1 cellular context compared by ENCODE assay signal in the genomic region with DNA sequence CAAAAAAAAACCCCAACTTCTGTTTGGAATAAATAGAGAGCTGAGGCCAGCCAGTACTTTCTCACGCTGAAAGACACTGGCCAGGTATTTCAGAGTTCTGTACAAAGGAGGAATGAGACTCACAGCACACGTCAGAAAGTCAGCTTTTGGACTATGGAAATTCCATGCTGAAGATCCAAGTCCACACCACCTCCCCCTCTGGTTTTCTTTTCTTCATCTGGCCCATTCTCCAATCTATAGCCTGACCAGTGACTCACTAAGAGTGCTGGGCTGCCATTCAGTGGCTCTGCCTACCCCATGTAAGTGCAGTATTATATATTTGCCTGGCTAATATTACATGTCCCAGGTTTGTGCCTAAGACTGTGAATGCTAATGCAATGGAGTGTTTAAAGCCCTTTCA.
TF ChIP-seq lines count a peak whose summit lies in the region.

No MANE protein-coding gene starts in this region.

TF ChIP-seq in HepG2, 621 proteins besides CTCF, POLR2A, EP300 and RAD21:
- TF ChIP-seq, protein P1, sequence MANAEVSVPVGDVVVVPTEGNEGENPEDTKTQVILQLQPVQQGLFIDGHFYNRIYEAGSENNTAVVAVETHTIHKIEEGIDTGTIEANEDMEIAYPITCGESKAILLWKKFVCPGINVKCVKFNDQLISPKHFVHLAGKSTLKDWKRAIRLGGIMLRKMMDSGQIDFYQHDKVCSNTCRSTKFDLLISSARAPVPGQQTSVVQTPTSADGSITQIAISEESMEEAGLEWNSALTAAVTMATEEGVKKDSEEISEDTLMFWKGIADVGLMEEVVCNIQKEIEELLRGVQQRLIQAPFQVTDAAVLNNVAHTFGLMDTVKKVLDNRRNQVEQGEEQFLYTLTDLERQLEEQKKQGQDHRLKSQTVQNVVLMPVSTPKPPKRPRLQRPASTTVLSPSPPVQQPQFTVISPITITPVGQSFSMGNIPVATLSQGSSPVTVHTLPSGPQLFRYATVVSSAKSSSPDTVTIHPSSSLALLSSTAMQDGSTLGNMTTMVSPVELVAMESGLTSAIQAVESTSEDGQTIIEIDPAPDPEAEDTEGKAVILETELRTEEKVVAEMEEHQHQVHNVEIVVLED (CRISPR knock-in tag; IDR thresholded peaks at IDR 0.05; ENCODE audit: borderline replicate concordance): no peak
- TF ChIP-seq ZNF530 (CRISPR knock-in tag; IDR thresholded peaks at IDR 0.05; ENCODE audit: low read depth): no peak
- no peak for TF ChIP-seq FOXJ3 (CRISPR knock-in tag; IDR thresholded peaks at IDR 0.05; ENCODE audit: borderline replicate concordance)
- TF ChIP-seq, protein P2, sequence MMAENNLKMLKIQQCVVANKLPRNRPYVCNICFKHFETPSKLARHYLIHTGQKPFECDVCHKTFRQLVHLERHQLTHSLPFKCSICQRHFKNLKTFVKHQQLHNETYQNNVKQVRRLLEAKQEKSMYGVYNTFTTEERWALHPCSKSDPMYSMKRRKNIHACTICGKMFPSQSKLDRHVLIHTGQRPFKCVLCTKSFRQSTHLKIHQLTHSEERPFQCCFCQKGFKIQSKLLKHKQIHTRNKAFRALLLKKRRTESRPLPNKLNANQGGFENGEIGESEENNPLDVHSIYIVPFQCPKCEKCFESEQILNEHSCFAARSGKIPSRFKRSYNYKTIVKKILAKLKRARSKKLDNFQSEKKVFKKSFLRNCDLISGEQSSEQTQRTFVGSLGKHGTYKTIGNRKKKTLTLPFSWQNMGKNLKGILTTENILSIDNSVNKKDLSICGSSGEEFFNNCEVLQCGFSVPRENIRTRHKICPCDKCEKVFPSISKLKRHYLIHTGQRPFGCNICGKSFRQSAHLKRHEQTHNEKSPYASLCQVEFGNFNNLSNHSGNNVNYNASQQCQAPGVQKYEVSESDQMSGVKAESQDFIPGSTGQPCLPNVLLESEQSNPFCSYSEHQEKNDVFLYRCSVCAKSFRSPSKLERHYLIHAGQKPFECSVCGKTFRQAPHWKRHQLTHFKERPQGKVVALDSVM (CRISPR knock-in tag; IDR thresholded peaks at IDR 0.05): no peak
- TF ChIP-seq, protein P3, sequence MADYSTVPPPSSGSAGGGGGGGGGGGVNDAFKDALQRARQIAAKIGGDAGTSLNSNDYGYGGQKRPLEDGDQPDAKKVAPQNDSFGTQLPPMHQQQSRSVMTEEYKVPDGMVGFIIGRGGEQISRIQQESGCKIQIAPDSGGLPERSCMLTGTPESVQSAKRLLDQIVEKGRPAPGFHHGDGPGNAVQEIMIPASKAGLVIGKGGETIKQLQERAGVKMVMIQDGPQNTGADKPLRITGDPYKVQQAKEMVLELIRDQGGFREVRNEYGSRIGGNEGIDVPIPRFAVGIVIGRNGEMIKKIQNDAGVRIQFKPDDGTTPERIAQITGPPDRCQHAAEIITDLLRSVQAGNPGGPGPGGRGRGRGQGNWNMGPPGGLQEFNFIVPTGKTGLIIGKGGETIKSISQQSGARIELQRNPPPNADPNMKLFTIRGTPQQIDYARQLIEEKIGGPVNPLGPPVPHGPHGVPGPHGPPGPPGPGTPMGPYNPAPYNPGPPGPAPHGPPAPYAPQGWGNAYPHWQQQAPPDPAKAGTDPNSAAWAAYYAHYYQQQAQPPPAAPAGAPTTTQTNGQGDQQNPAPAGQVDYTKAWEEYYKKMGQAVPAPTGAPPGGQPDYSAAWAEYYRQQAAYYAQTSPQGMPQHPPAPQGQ (CRISPR knock-in tag; IDR thresholded peaks at IDR 0.05; ENCODE audit: borderline replicate concordance): no peak
- TF ChIP-seq ZSCAN30 (CRISPR knock-in tag; IDR thresholded peaks at IDR 0.05): no peak
- no peak for TF ChIP-seq ZNF329 (CRISPR knock-in tag; IDR thresholded peaks at IDR 0.05; ENCODE audit: low read depth)
- no peak for TF ChIP-seq ZNF543 (CRISPR knock-in tag; IDR thresholded peaks at IDR 0.05)
- no peak for TF ChIP-seq HMGXB3 (CRISPR knock-in tag; IDR thresholded peaks at IDR 0.05; ENCODE audit: borderline replicate concordance)
- no peak for TF ChIP-seq ZNF503 (CRISPR knock-in tag; IDR thresholded peaks at IDR 0.05)
